ENCODE assay signal across 16 cellular contexts in genomic region chr3:86229086-86229774, GRCh38.
DNase-seq lines count a peak whose midpoint lies in the region; ATAC-seq and TF ChIP-seq lines count a peak whose summit lies in the region.
"Had no signal": no experiment of that assay in that cellular context is flagged by ENCODE, and none has a peak within 500 bp of the region (broad histone marks: within the 10 kb centered on the region; RNA-seq: fewer than 3 reads in every experiment).

No MANE protein-coding gene starts in this region.

- no peak overlapping the region for H4K8ac ChIP-seq in neuronal stem cell (ENCODE audit: low read depth, low read length)

- no peak overlapping the region for H3K23ac ChIP-seq in neuronal stem cell (ENCODE audit: low read depth, low read length, poor library complexity)

- H3K18ac ChIP-seq in neuronal stem cell (ENCODE audit: low read length), result no peak overlapping the region

- H4K91ac ChIP-seq in neuronal stem cell (ENCODE audit: low read depth, low read length, poor library complexity), result no peak overlapping the region

- peaks cover 0 to 4% of the 10 kb centered on the region in 2 donors for H3K4me1 ChIP-seq in neuronal stem cell (ENCODE audit: control insufficient read depth in 2 of 2, insufficient read depth in 1 of 2, low read depth in 1 of 2, low read length in 2 of 2)
- no peaks in the 10 kb centered on the region for H3K4me1 ChIP-seq in CD8-positive, alpha-beta memory T cell (ENCODE audit: insufficient read depth, low read length)

- H2AFZ ChIP-seq in neuronal stem cell (ENCODE audit: low read length), result peak overlapping the region; percentile 9

- no peaks in the 10 kb centered on the region for H3K79me1 ChIP-seq in neuronal stem cell (ENCODE audit: low read depth, low read length)

- no CpG with 5 or more reads among the region's 4 CpGs for WGBS in neuronal stem cell (ENCODE audit: extremely low coverage in 2 of 2, insufficient read length in 2 of 2, insufficient replicate concordance in 1 of 2), 2 donors

- no peak overlapping the region for H3K14ac ChIP-seq in neuronal stem cell (ENCODE audit: low read length)

- no peak for TF ChIP-seq CTCF in WTC11 (IDR thresholded peaks at IDR 0.05)

- no peaks in the 10 kb centered on the region for H3K27me3 ChIP-seq in neuronal stem cell (ENCODE audit: control insufficient read depth in 3 of 3, insufficient read depth in 3 of 3, low read depth in 1 of 3, low read length in 3 of 3)
- no peaks in the 10 kb centered on the region for H3K27me3 ChIP-seq in CD8-positive, alpha-beta memory T cell (ENCODE audit: insufficient read depth, low read length, poor library complexity, severe bottlenecking)

- no peak overlapping the region for H2BK15ac ChIP-seq in neuronal stem cell (ENCODE audit: low read length)

- H2BK120ac ChIP-seq in neuronal stem cell (ENCODE audit: low read depth, low read length), result no peak overlapping the region

- H3K9me3 ChIP-seq in neuronal stem cell (replicated peaks in 1 of 2; ENCODE audit: control insufficient read depth in 2 of 2, insufficient read depth in 1 of 2, low read depth in 1 of 2, low read length in 2 of 2), result no peaks in the 10 kb centered on the region
- no peaks in the 10 kb centered on the region for H3K9me3 ChIP-seq in CD8-positive, alpha-beta memory T cell (ENCODE audit: low read length)

- ATAC-seq in WTC11 (no peak), GM18870 (IDR thresholded peaks at IDR 0.05; ENCODE audit: unreplicated experiment) (no peak)
- ATAC-seq: HCT116 had no signal

- H3K4me2 ChIP-seq in neuronal stem cell (ENCODE audit: insufficient read depth, low read length, poor library complexity, severe bottlenecking), result no peak overlapping the region

- H3K36me3 Mint-ChIP-seq in WTC11, result no peaks in the 10 kb centered on the region
- H3K36me3 Mint-ChIP-seq in CD8-positive, alpha-beta memory T cell, result no peaks in the 10 kb centered on the region

- H3K4me1 Mint-ChIP-seq in WTC11, result no peaks in the 10 kb centered on the region; the same call in 1 of the 2 replicates
- H3K4me1 Mint-ChIP-seq in CD8-positive, alpha-beta memory T cell, result no peaks in the 10 kb centered on the region
- H3K4me1 Mint-ChIP-seq: B cell had no signal

- no peak overlapping the region for H2BK5ac ChIP-seq in neuronal stem cell (ENCODE audit: low read length)

- H3K36me3 ChIP-seq in neuronal stem cell (replicated peaks in 1 of 2; ENCODE audit: control insufficient read depth in 2 of 2, insufficient read depth in 2 of 2, low read length in 2 of 2), result no peaks in the 10 kb centered on the region
- no peaks in the 10 kb centered on the region for H3K36me3 ChIP-seq in CD8-positive, alpha-beta memory T cell (ENCODE audit: insufficient read depth, low read length)

- no peaks in the 10 kb centered on the region for H3K27me3 Mint-ChIP-seq in WTC11 (ENCODE audit: low read depth)
- H3K27me3 Mint-ChIP-seq in CD8-positive, alpha-beta memory T cell, result no peaks in the 10 kb centered on the region
- H3K27me3 Mint-ChIP-seq: B cell; CD4-positive, alpha-beta T cell had no signal

- no peak overlapping the region for H3K27ac ChIP-seq in neuronal stem cell (replicated peaks; ENCODE audit: low read length)
- no peak overlapping the region for H3K27ac ChIP-seq in CD8-positive, alpha-beta memory T cell (ENCODE audit: low read depth, low read length)

- no peak overlapping the region for H3K4ac ChIP-seq in neuronal stem cell (ENCODE audit: low read length)

- H3K9me3 Mint-ChIP-seq in WTC11, result no peaks in the 10 kb centered on the region
- peaks cover 0 to 21% (median 2%) of the 10 kb centered on the region in 5 donors for H3K9me3 Mint-ChIP-seq in CD8-positive, alpha-beta memory T cell
- H3K9me3 Mint-ChIP-seq: CD4-positive, alpha-beta T cell had no signal

- no peak overlapping the region for H2AK5ac ChIP-seq in neuronal stem cell (ENCODE audit: low read depth, low read length)

- H3K4me3 Mint-ChIP-seq in WTC11, result no peak overlapping the region
- H3K4me3 Mint-ChIP-seq in CD8-positive, alpha-beta memory T cell, result no peak overlapping the region
- H3K4me3 Mint-ChIP-seq: B cell; CD4-positive, alpha-beta T cell had no signal

- H3K27ac Mint-ChIP-seq in WTC11, result peak overlapping the region; percentile 41; the same call in 1 of the 2 replicates
- H3K27ac Mint-ChIP-seq in CD8-positive, alpha-beta memory T cell, result no peak overlapping the region
- H3K27ac Mint-ChIP-seq: B cell; CD4-positive, alpha-beta T cell had no signal

- DNase-seq in NCI-H2227 (lab: John Stamatoyannopoulos, UW; ENCODE audit: unreplicated experiment) (peak; percentile 10), WTC11 (ENCODE audit: low spot score) (no peak), neuronal stem cell (ENCODE audit: low spot score) (no peak), HPDE6-E6E7 (ENCODE audit: extremely low spot score) (no peak), DMS79 treated with DMSO at 0.1 percent for 48 hours (lab: John Stamatoyannopoulos, UW) (no peak)
- no peak for DNase-seq in CD8-positive, alpha-beta memory T cell
- DNase-seq: C1 segment of cervical spinal cord; CD4-positive, alpha-beta T cell; DMS153; DND-41; GDM1; IMR-90; KBM-7 had no signal

- H3K9ac ChIP-seq in neuronal stem cell (ENCODE audit: low read depth, low read length, poor library complexity), result no peak overlapping the region

- H2BK12ac ChIP-seq in neuronal stem cell (ENCODE audit: low read length), result no peak overlapping the region

- CTCF ChIA-PET in WTC11 (lab: Charles Lee), result no interaction called here
- CTCF ChIA-PET in CD8-positive, alpha-beta memory T cell (lab: Charles Lee), result no interaction called here

- POLR2A ChIA-PET in WTC11 (lab: Charles Lee), result no interaction called here
- POLR2A ChIA-PET in CD8-positive, alpha-beta memory T cell (lab: Charles Lee), result no interaction called here

- H3K4me3 ChIP-seq in neuronal stem cell (ENCODE audit: low read length in 2 of 2), result no peak overlapping the region
- no peak overlapping the region for H3K4me3 ChIP-seq in CD8-positive, alpha-beta memory T cell (ENCODE audit: low read length)

TF ChIP-seq in WTC11, 78 proteins besides CTCF, POLR2A, EP300 and RAD21 (continues in another document):
- no peak for TF ChIP-seq ZNF219 (CRISPR knock-in tag; IDR thresholded peaks at IDR 0.05; ENCODE audit: borderline replicate concordance)
- no peak for TF ChIP-seq NFATC4 (CRISPR knock-in tag; IDR thresholded peaks at IDR 0.05)
- TF ChIP-seq ATF2 (CRISPR knock-in tag; IDR thresholded peaks at IDR 0.05; ENCODE audit: borderline replicate concordance, low read depth), result no peak
- TF ChIP-seq EMX1 (CRISPR knock-in tag; IDR thresholded peaks at IDR 0.05), result no peak
- no peak for TF ChIP-seq NFE2L1 (CRISPR knock-in tag; IDR thresholded peaks at IDR 0.05)
- no peak for TF ChIP-seq ZBTB21 (CRISPR knock-in tag; IDR thresholded peaks at IDR 0.05; ENCODE audit: borderline replicate concordance)
- no peak for TF ChIP-seq ZNF121 (CRISPR knock-in tag; IDR thresholded peaks at IDR 0.05)
- no peak for TF ChIP-seq NFYB (CRISPR knock-in tag; conservative IDR thresholded peaks at IDR 0.05; ENCODE audit: low read depth)
- TF ChIP-seq GABPB1 (CRISPR knock-in tag; IDR thresholded peaks at IDR 0.05), result no peak
- no peak for TF ChIP-seq JAZF1 (CRISPR knock-in tag; IDR thresholded peaks at IDR 0.05)
- TF ChIP-seq ZMAT4 (CRISPR knock-in tag; IDR thresholded peaks at IDR 0.05), result no peak
- no peak for TF ChIP-seq ZBTB43 (CRISPR knock-in tag; IDR thresholded peaks at IDR 0.05)
- TF ChIP-seq CBFB (CRISPR knock-in tag; IDR thresholded peaks at IDR 0.05; ENCODE audit: low read depth), result no peak
